ENCODE assay signal across 8 cellular contexts in genomic region chr1:31155216-31155806, GRCh38.
DNase-seq lines count a peak whose midpoint lies in the region; ATAC-seq and TF ChIP-seq lines count a peak whose summit lies in the region.

No MANE protein-coding gene starts in this region.

- peaks cover 0 to 7% of the 10 kb centered on the region in 2 donors for H3K4me1 ChIP-seq in right atrium auricular region

- no peak for TF ChIP-seq RAD21 in Ishikawa (IDR thresholded peaks at IDR 0.05; ENCODE audit: low read depth)

- no peaks in the 10 kb centered on the region for H3K9me2 ChIP-seq in SU-DHL-6 (replicated peaks; ENCODE audit: insufficient read depth, low read length)

- H3K27ac ChIP-seq in SU-DHL-6 (ENCODE audit: low read depth, low read length) (no peak overlapping the region), right atrium auricular region (peak overlapping the region; percentile 75 to 80)

- H3F3A ChIP-seq in SU-DHL-6 (ENCODE audit: insufficient read depth): peaks cover 12% of the 10 kb centered on the region

- no peaks in the 10 kb centered on the region for H3K9me3 ChIP-seq in SU-DHL-6 (ENCODE audit: insufficient read depth, low read length)
- H3K9me3 ChIP-seq in right atrium auricular region: no peaks in the 10 kb centered on the region

- H3K27me3 ChIP-seq in SU-DHL-6 (ENCODE audit: low read length) (no peaks in the 10 kb centered on the region), right atrium auricular region (no peaks in the 10 kb centered on the region)

- H3K36me3 ChIP-seq in SU-DHL-6 (ENCODE audit: low read length) (no peaks in the 10 kb centered on the region), right atrium auricular region (no peaks in the 10 kb centered on the region)

- no peaks in the 10 kb centered on the region for H3K79me2 ChIP-seq in SU-DHL-6 (ENCODE audit: insufficient read depth, low read length)

- DNase-seq in C1 segment of cervical spinal cord (lab: John Stamatoyannopoulos, UW) (peak in 9 of 14 donors; percentile 4 to 53 (median 29)), right atrium auricular region (ENCODE audit: low spot score) (peak; percentile 60), retina (peak; percentile 68), pons (ENCODE audit: low spot score) (no peak)
- DNase-seq in activated naive CD8-positive, alpha-beta T cell treated with anti-CD3 and anti-CD28 coated beads, Interleukin-2, amount 50 U/mL, for 16 hours (ENCODE audit: low read depth, low spot score): peak; percentile 30

- peak; percentile 21 for TF ChIP-seq EP300 in Ishikawa (IDR thresholded peaks at IDR 0.05; ENCODE audit: borderline replicate concordance)

- peak overlapping the region; percentile 62 for H3K4me3 ChIP-seq in SU-DHL-6 (ENCODE audit: insufficient read depth, low read length, poor library complexity, severe bottlenecking)
- peak overlapping the region; percentile 73 to 74 for H3K4me3 ChIP-seq in right atrium auricular region

- H2AFZ ChIP-seq in SU-DHL-6 (ENCODE audit: low read depth, low read length, severe bottlenecking): peak overlapping the region; percentile 70

- TF ChIP-seq CTCF in SU-DHL-6 (IDR thresholded peaks at IDR 0.05; ENCODE audit: insufficient read depth, low read length, poor library complexity, severe bottlenecking) (no peak), right atrium auricular region (IDR thresholded peaks at IDR 0.05) (peak in 1 of 2 donors; percentile 55)

- peak overlapping the region; percentile 72 for H3K4me2 ChIP-seq in SU-DHL-6 (ENCODE audit: low read depth, low read length, poor library complexity, severe bottlenecking)

- H4K20me1 ChIP-seq in SU-DHL-6 (ENCODE audit: low read depth, low read length): no peaks in the 10 kb centered on the region

- ATAC-seq in GM19397 (IDR thresholded peaks at IDR 0.05; ENCODE audit: unreplicated experiment): peak; percentile 67

- H3K9ac ChIP-seq in SU-DHL-6 (ENCODE audit: low read length): peak overlapping the region; percentile 63

TF ChIP-seq in Ishikawa, 13 proteins besides CTCF, POLR2A, EP300 and RAD21:
- TF ChIP-seq ZBTB7A (IDR thresholded peaks at IDR 0.05; ENCODE audit: low read depth) (peak; percentile 95), TAF1 (IDR thresholded peaks at IDR 0.05; ENCODE audit: low read depth) (peak; percentile 20; the same call in 1 of the 2 replicates), MAX (IDR thresholded peaks at IDR 0.05) (peak; percentile 86), TCF12 (IDR thresholded peaks at IDR 0.05; ENCODE audit: low read depth) (no peak), REST (IDR thresholded peaks at IDR 0.05; ENCODE audit: low read depth) (no peak), CEBPB (IDR thresholded peaks at IDR 0.05) (no peak), NFIC (IDR thresholded peaks at IDR 0.05) (no peak), CREB1 (IDR thresholded peaks at IDR 0.05; ENCODE audit: low read depth) (no peak), EGR1 (IDR thresholded peaks at IDR 0.05) (peak; percentile 65; the same call in 1 of the 2 replicates), TEAD4 (IDR thresholded peaks at IDR 0.05) (0 out of 2 replicates have a peak, but pooled peaks have one; percentile 19), YY1 (IDR thresholded peaks at IDR 0.05; ENCODE audit: low read depth) (no peak), USF1 (IDR thresholded peaks at IDR 0.05) (peak; percentile 82)
